Comparison of ENCODE assay signal across 31 cellular contexts in the genomic region with DNA sequence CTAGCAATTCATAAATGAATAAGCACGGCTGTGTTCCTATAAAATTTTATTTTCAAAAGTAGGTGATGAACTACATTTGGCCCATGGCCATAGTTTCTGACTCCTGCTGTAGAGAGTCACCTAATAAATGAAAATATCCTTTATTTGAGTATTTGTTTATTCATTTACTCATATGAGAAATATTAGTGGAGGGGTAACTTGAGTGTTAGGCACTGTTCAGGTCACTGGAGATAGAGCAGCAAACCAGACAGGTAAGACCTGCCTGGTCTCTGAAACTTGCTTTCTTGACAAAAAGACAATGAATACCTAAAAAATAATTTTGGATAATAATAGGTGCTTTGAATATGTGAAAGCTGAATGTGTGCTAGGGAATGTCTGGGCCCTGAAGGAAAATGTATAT.
"Had no signal": no experiment of that assay in that cellular context is flagged by ENCODE, and none has a peak within 500 bp of the region (broad histone marks: within the 10 kb centered on the region; RNA-seq: fewer than 3 reads in every experiment).

No MANE protein-coding gene starts in this region.

- H3K27ac Mint-ChIP-seq: activated CD4-positive, alpha-beta memory T cell treated with anti-CD3 and anti-CD28 coated beads, Interleukin-2, amount 10 ng/mL, durations not matched to agents 7 days and 5 days; activated CD4-positive, alpha-beta T cell treated with anti-CD3 and anti-CD28 coated beads, Interleukin-2, amount 10 ng/mL, durations not matched to agents 7 days and 5 days; activated naive CD4-positive, alpha-beta T cell treated with anti-CD3 and anti-CD28 coated beads, Interleukin-2, amount 10 ng/mL, durations not matched to agents 7 days and 5 days; activated naive CD4-positive, alpha-beta T cell treated with anti-CD3 and anti-CD28 coated beads, Interleukin-2, amount 50 U/mL, for 72 hours; activated naive CD8-positive, alpha-beta T cell treated with anti-CD3 and anti-CD28 coated beads, Interleukin-2, amount 10 ng/mL, durations not matched to agents 7 days and 5 days; activated T-cell treated with anti-CD3 and anti-CD28 coated beads, Interleukin-2, amount 50 U/mL, for 24 hours; activated T-cell treated with anti-CD3 and anti-CD28 coated beads, Interleukin-2, amount 50 U/mL, for 72 hours; brain; WTC11 had no signal

- H3K27ac ChIP-seq: ascending aorta, breast epithelium, coronary artery, epithelial cell of prostate, esophagus squamous epithelium, gastroesophageal sphincter, heart right ventricle had no signal

- H3K9me3 Mint-ChIP-seq: activated CD4-positive, alpha-beta memory T cell treated with anti-CD3 and anti-CD28 coated beads, Interleukin-2, amount 10 ng/mL, durations not matched to agents 7 days and 5 days; activated CD4-positive, alpha-beta T cell treated with anti-CD3 and anti-CD28 coated beads, Interleukin-2, amount 10 ng/mL, durations not matched to agents 7 days and 5 days; activated naive CD4-positive, alpha-beta T cell treated with anti-CD3 and anti-CD28 coated beads, Interleukin-2, amount 10 ng/mL, durations not matched to agents 7 days and 5 days; activated T-cell treated with anti-CD3 and anti-CD28 coated beads, Interleukin-2, amount 50 U/mL, for 24 hours; activated T-cell treated with anti-CD3 and anti-CD28 coated beads, Interleukin-2, amount 50 U/mL, for 72 hours; central memory CD8-positive, alpha-beta T cell had no signal

- H3K36me3 Mint-ChIP-seq: activated naive CD4-positive, alpha-beta T cell treated with anti-CD3 and anti-CD28 coated beads, Interleukin-2, amount 10 ng/mL, durations not matched to agents 7 days and 5 days; activated naive CD4-positive, alpha-beta T cell treated with anti-CD3 and anti-CD28 coated beads, Interleukin-2, amount 50 U/mL, for 72 hours; activated naive CD8-positive, alpha-beta T cell treated with anti-CD3 and anti-CD28 coated beads, Interleukin-2, amount 10 ng/mL, durations not matched to agents 7 days and 5 days; brain; WTC11 had no signal

- H3K4me3 ChIP-seq: ascending aorta, breast epithelium, coronary artery, esophagus squamous epithelium, gastroesophageal sphincter, heart right ventricle had no signal

- ATAC-seq: activated naive CD4-positive, alpha-beta T cell treated with anti-CD3 and anti-CD28 coated beads, Interleukin-2, amount 50 U/mL, for 72 hours; activated T-cell treated with anti-CD3 and anti-CD28 coated beads, Interleukin-2, amount 50 U/mL, for 72 hours; gastroesophageal sphincter; heart right ventricle; WTC11 had no signal

- H3K4me1 Mint-ChIP-seq: activated CD4-positive, alpha-beta memory T cell treated with anti-CD3 and anti-CD28 coated beads, Interleukin-2, amount 10 ng/mL, durations not matched to agents 7 days and 5 days; activated CD4-positive, alpha-beta T cell treated with anti-CD3 and anti-CD28 coated beads, Interleukin-2, amount 10 ng/mL, durations not matched to agents 7 days and 5 days; activated naive CD4-positive, alpha-beta T cell treated with anti-CD3 and anti-CD28 coated beads, Interleukin-2, amount 10 ng/mL, durations not matched to agents 7 days and 5 days; activated naive CD8-positive, alpha-beta T cell treated with anti-CD3 and anti-CD28 coated beads, Interleukin-2, amount 10 ng/mL, durations not matched to agents 7 days and 5 days; brain; central memory CD8-positive, alpha-beta T cell had no signal

- H3K36me3 ChIP-seq: ascending aorta, breast epithelium, esophagus squamous epithelium, gastroesophageal sphincter, heart right ventricle had no signal

- H3K27me3 ChIP-seq: ascending aorta, breast epithelium, esophagus squamous epithelium, gastroesophageal sphincter, heart right ventricle had no signal

- H3K4me1 ChIP-seq: ascending aorta, breast epithelium, esophagus squamous epithelium, gastroesophageal sphincter, heart right ventricle had no signal

- DNase-seq: activated CD4-positive, alpha-beta memory T cell treated with anti-CD3 and anti-CD28 coated beads, Interleukin-2, amount 10 ng/mL, durations not matched to agents 7 days and 5 days; activated CD4-positive, alpha-beta T cell treated with anti-CD3 and anti-CD28 coated beads for 1 hour; activated CD4-positive, alpha-beta T cell treated with anti-CD3 and anti-CD28 coated beads for 4 hours; activated CD4-positive, alpha-beta T cell treated with anti-CD3 and anti-CD28 coated beads, Interleukin-2, amount 10 ng/mL, durations not matched to agents 7 days and 5 days; activated CD4-positive, alpha-beta T cell treated with anti-CD3 and anti-CD28 coated beads, Interleukin-2, amount 50 U/mL, for 4 hours; activated CD8-positive, alpha-beta memory T cell treated with anti-CD3 and anti-CD28 coated beads, Interleukin-2, amount 50 U/mL, for 48 hours; activated gamma-delta T cell; activated naive CD4-positive, alpha-beta T cell; activated naive CD4-positive, alpha-beta T cell treated with anti-CD3 and anti-CD28 coated beads, Interleukin-2, amount 10 ng/mL, durations not matched to agents 7 days and 5 days; activated naive CD8-positive, alpha-beta T cell treated with anti-CD3 and anti-CD28 coated beads, Interleukin-2, amount 10 ng/mL, durations not matched to agents 7 days and 5 days; activated T-cell treated with anti-CD3 and anti-CD28 coated beads for 4 hours; activated T-cell treated with anti-CD3 and anti-CD28 coated beads, Interleukin-2, amount 50 U/mL, for 24 hours; activated T-cell treated with anti-CD3 and anti-CD28 coated beads, Interleukin-2, amount 50 U/mL, for 72 hours; dermis blood vessel endothelial cell; effector CD4-positive, alpha-beta T cell; esophagus squamous epithelium; foreskin melanocyte; heart right ventricle; T-helper 1 cell; T-helper 2 cell had no signal

- H3K4me3 Mint-ChIP-seq: activated CD4-positive, alpha-beta memory T cell treated with anti-CD3 and anti-CD28 coated beads, Interleukin-2, amount 10 ng/mL, durations not matched to agents 7 days and 5 days; activated CD4-positive, alpha-beta T cell treated with anti-CD3 and anti-CD28 coated beads, Interleukin-2, amount 10 ng/mL, durations not matched to agents 7 days and 5 days; activated naive CD4-positive, alpha-beta T cell treated with anti-CD3 and anti-CD28 coated beads, Interleukin-2, amount 10 ng/mL, durations not matched to agents 7 days and 5 days; activated naive CD8-positive, alpha-beta T cell treated with anti-CD3 and anti-CD28 coated beads, Interleukin-2, amount 10 ng/mL, durations not matched to agents 7 days and 5 days; activated T-cell treated with anti-CD3 and anti-CD28 coated beads, Interleukin-2, amount 50 U/mL, for 24 hours; activated T-cell treated with anti-CD3 and anti-CD28 coated beads, Interleukin-2, amount 50 U/mL, for 72 hours; brain; central memory CD8-positive, alpha-beta T cell; WTC11 had no signal

- H3K9me3 ChIP-seq: ascending aorta, breast epithelium, gastroesophageal sphincter had no signal

- FAIRE-seq: endometrium, endothelial cell of umbilical vein had no signal

- H3K27me3 Mint-ChIP-seq: activated CD4-positive, alpha-beta memory T cell treated with anti-CD3 and anti-CD28 coated beads, Interleukin-2, amount 10 ng/mL, durations not matched to agents 7 days and 5 days; activated CD4-positive, alpha-beta T cell treated with anti-CD3 and anti-CD28 coated beads, Interleukin-2, amount 10 ng/mL, durations not matched to agents 7 days and 5 days; activated naive CD8-positive, alpha-beta T cell treated with anti-CD3 and anti-CD28 coated beads, Interleukin-2, amount 10 ng/mL, durations not matched to agents 7 days and 5 days; activated T-cell treated with anti-CD3 and anti-CD28 coated beads, Interleukin-2, amount 50 U/mL, for 24 hours; brain; central memory CD8-positive, alpha-beta T cell had no signal
